ENCODE assay signal across 11 cellular contexts in genomic region chr2:137964859-137965459, GRCh38. TPM values are rescaled to one million over a fixed set of nuclear protein-coding genes. Genes with fewer than 3 reads are reported as not detected.
DNase-seq lines count a peak whose midpoint lies in the region; ATAC-seq, FAIRE-seq and TF ChIP-seq lines count a peak whose summit lies in the region.
"Had no signal": no experiment of that assay in that cellular context is flagged by ENCODE, and none has a peak within 500 bp of the region (broad histone marks: within the 10 kb centered on the region; RNA-seq: fewer than 3 reads in every experiment).

No MANE protein-coding gene starts in this region.

- H3K27me3 ChIP-seq in Caco-2 (replicated peaks; ENCODE audit: control insufficient read depth, insufficient read depth, low read length), result no peaks in the 10 kb centered on the region
- H3K27me3 ChIP-seq in astrocyte (ENCODE audit: insufficient read depth, low read length), result no peaks in the 10 kb centered on the region

- H3K36me3 Mint-ChIP-seq in Caco-2 (ENCODE audit: insufficient read depth, unreplicated experiment) (peaks cover 21% of the 10 kb centered on the region), astrocyte (ENCODE audit: low read depth, unreplicated experiment) (peaks cover 3% of the 10 kb centered on the region)

- H2AFZ ChIP-seq in astrocyte (ENCODE audit: low read depth, low read length), result peak overlapping the region; percentile 98

- peak overlapping the region; percentile 89 for H3K4me2 ChIP-seq in astrocyte (ENCODE audit: low read length)

- FAIRE-seq in astrocyte (lab: Jason Lieb, UNC), result peak; percentile 13

- H4K20me1 ChIP-seq in astrocyte (ENCODE audit: insufficient read depth, low read length), result no peaks in the 10 kb centered on the region

- intact Hi-C loops in Caco-2 (cut with micrococcal nuclease; ENCODE audit: unreplicated experiment), result loop anchor here (1.0 to 5.0 kb wide), 8 partner anchors 10 to 762 kb away; partner anchors contain the start of gene SPOPL

- no peak for ATAC-seq in HG02588 (IDR thresholded peaks at IDR 0.05; ENCODE audit: unreplicated experiment)
- no peak for ATAC-seq in HG02623 (IDR thresholded peaks at IDR 0.05; ENCODE audit: unreplicated experiment)

- H3K9me3 ChIP-seq in Caco-2 (no peaks in the 10 kb centered on the region), astrocyte (ENCODE audit: insufficient read depth, low read depth, low read length) (no peaks in the 10 kb centered on the region), iPS-18c (ENCODE audit: control insufficient read depth, insufficient read depth, low read length) (no peaks in the 10 kb centered on the region)

- H3K4me3 Mint-ChIP-seq in Caco-2 (ENCODE audit: unreplicated experiment) (peak overlapping the region; percentile 93), astrocyte (ENCODE audit: unreplicated experiment) (peak overlapping the region; percentile 82)
- H3K4me3 Mint-ChIP-seq: T-helper 1 cell treated with Interleukin-12 subunit alpha and Interleukin-12 subunit beta and Interleukin-4 antibody, amounts not matched to agents 30 μg/mL and 1 μg/mL, for 36 hours had no signal

- peaks cover 29% of the 10 kb centered on the region for H3K4me1 Mint-ChIP-seq in Caco-2 (ENCODE audit: low read depth, unreplicated experiment)
- H3K4me1 Mint-ChIP-seq in astrocyte (ENCODE audit: low read depth, unreplicated experiment), result peaks cover 16% of the 10 kb centered on the region

- CTCF ChIA-PET in Caco-2 (lab: Charles Lee), result interaction anchor here (0.6 to 1.8 kb wide), 5 partner anchors 10 to 228 kb away, joined by 3 to 10 read pairs (median 6); no protein-coding TSS in a partner anchor

- POLR2A ChIA-PET in Caco-2 (lab: Charles Lee), result interaction anchor here (0.7 to 1.8 kb wide), 5 partner anchors 8 to 71 kb away, joined by 4 to 18 read pairs (median 11); no protein-coding TSS in a partner anchor

- TF ChIP-seq CTCF in Caco-2 (IDR thresholded peaks at IDR 0.05; ENCODE audit: insufficient read depth in 1 of 2, low read depth in 1 of 2, low read length in 1 of 2, severe bottlenecking in 1 of 2, unreplicated experiment in 1 of 2) (no peak), astrocyte (IDR thresholded peaks at IDR 0.05; ENCODE audit: insufficient read depth, low read depth, low read length) (no peak), retinal pigment epithelial cell (conservative IDR thresholded peaks at IDR 0.05; ENCODE audit: low read depth, low read length) (no peak)

- H3K36me3 ChIP-seq in Caco-2 (ENCODE audit: control insufficient read depth, insufficient read depth, low read length), result no peaks in the 10 kb centered on the region; the same call in none of the 2 replicates
- H3K36me3 ChIP-seq in astrocyte (ENCODE audit: insufficient read depth, low read length), result no peaks in the 10 kb centered on the region

- H3K9me3 Mint-ChIP-seq in Caco-2 (ENCODE audit: unreplicated experiment), result peaks cover 21% of the 10 kb centered on the region
- H3K9me3 Mint-ChIP-seq in astrocyte (ENCODE audit: unreplicated experiment), result peaks cover 3% of the 10 kb centered on the region
- H3K9me3 Mint-ChIP-seq: T-helper 1 cell treated with Interleukin-12 subunit alpha and Interleukin-12 subunit beta and Interleukin-4 antibody, amounts not matched to agents 30 μg/mL and 1 μg/mL, for 36 hours had no signal

- peak overlapping the region; percentile 98 for H3K27ac Mint-ChIP-seq in Caco-2 (ENCODE audit: unreplicated experiment)
- peak overlapping the region; percentile 93 for H3K27ac Mint-ChIP-seq in astrocyte (ENCODE audit: unreplicated experiment)
- H3K27ac Mint-ChIP-seq: T-helper 1 cell treated with Interleukin-12 subunit alpha and Interleukin-12 subunit beta and Interleukin-4 antibody, amounts not matched to agents 30 μg/mL and 1 μg/mL, for 36 hours had no signal

- no peak for DNase-seq in Caco-2
- DNase-seq in astrocyte (ENCODE audit: low read depth), result peak; percentile 55
- no peak for DNase-seq in retinal pigment epithelial cell (ENCODE audit: low read depth)
- DNase-seq in dermis blood vessel endothelial cell, result no peak
- DNase-seq in NCI-H1417 treated with DMSO at 0.1 percent for 48 hours (lab: John Stamatoyannopoulos, UW), result no peak
- DNase-seq: activated naive CD4-positive, alpha-beta T cell; NCI-H1694 treated with DMSO at 0.1 percent for 48 hours had no signal

- peak overlapping the region; percentile 45 for H3K27ac ChIP-seq in astrocyte (ENCODE audit: low read depth, low read length)

- H3K27me3 Mint-ChIP-seq in Caco-2 (ENCODE audit: insufficient read depth, unreplicated experiment), result no peaks in the 10 kb centered on the region
- no peaks in the 10 kb centered on the region for H3K27me3 Mint-ChIP-seq in astrocyte (ENCODE audit: low read depth, unreplicated experiment)

- peaks cover 46% of the 10 kb centered on the region for H3K4me1 ChIP-seq in Caco-2
- H3K4me1 ChIP-seq in astrocyte (ENCODE audit: insufficient read depth, low read length), result peaks cover 30% of the 10 kb centered on the region

- peak overlapping the region; percentile 70 for H3K9ac ChIP-seq in astrocyte (ENCODE audit: low read length)

- BruUV-seq in Caco-2 (replicated peaks; lab: Mats Ljungman, UMichigan), result no TSS peak

- no peaks in the 10 kb centered on the region for H3K79me2 ChIP-seq in astrocyte (ENCODE audit: insufficient read depth, low read length)

- H3K4me3 ChIP-seq in Caco-2 (ENCODE audit: low read depth, low read length), result peak overlapping the region; percentile 50
- H3K4me3 ChIP-seq in astrocyte (ENCODE audit: insufficient read depth, low read depth, low read length), result peak overlapping the region; percentile 57
- peak overlapping the region; percentile 40 for H3K4me3 ChIP-seq in iPS-18c (ENCODE audit: insufficient read depth, low read depth, low read length)
- H3K4me3 ChIP-seq in retinal pigment epithelial cell (ENCODE audit: low read length), result peak overlapping the region; percentile 48

RNA-seq across cellular contexts. Expression of gene HNMT, which starts 0.7 kb away (rescaled TPM):
- 42.8 and 44.6 TPM in 2 replicates for total RNA-seq in Caco-2 (2022)
- total RNA-seq in astrocyte, result 15.3 and 17.3 TPM in 2 replicates
- 1.4 and 5.6 TPM in 2 replicates for total RNA-seq in dermis blood vessel endothelial cell
